18 cellular contexts compared by ENCODE assay signal in the genomic region with DNA sequence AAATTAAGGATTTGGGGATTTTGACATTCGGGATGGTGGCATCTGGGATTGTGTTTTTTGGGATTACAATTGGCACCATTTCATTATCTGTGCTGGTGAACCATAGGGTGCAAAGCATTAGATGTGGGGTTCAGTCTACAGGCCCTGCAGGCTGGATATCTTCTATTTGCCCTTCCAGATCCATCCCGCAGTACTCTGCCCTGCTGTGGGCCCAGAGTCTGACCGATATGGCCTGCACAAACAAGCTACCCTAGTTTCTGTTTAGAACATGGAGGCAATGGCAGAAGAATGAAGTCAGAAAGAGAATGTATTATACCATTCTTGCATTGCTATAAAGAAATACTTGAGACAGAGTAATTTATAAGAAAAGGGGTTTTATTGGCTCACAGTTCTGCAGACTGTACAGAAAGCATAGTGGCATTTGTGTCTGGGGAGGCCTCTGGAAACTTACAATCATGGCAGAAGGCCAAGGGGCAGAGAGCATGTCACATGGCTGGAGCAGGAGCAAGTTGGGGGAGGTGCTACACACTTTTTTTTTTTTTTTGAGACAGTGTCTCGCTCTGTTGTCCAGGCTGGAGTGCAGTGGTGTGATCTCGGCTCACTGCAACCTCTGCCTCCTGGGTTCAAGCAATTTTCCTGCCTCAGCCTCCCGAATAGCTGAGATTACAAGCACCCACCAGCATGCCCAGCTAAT.
DNase-seq lines count a peak whose midpoint lies in the region; ATAC-seq and TF ChIP-seq lines count a peak whose summit lies in the region.
"Had no signal": no experiment of that assay in that cellular context is flagged by ENCODE, and none has a peak within 500 bp of the region (broad histone marks: within the 10 kb centered on the region; RNA-seq: fewer than 3 reads in every experiment).

No MANE protein-coding gene starts in this region.

- no peak for TF ChIP-seq CTCF in Calu3 (IDR thresholded peaks at IDR 0.05; ENCODE audit: unreplicated experiment)
- no peak for TF ChIP-seq CTCF in gastroesophageal sphincter (IDR thresholded peaks at IDR 0.05)

- no peak overlapping the region for H3K4me3 Mint-ChIP-seq in Calu3 (ENCODE audit: low read depth, unreplicated experiment)
- H3K4me3 Mint-ChIP-seq: HFFc6 had no signal

- H3K4me1 ChIP-seq in mesenchymal stem cell (ENCODE audit: control insufficient read depth, insufficient read depth, low read depth, low read length) (peaks cover 17% of the 10 kb centered on the region), gastroesophageal sphincter (peaks cover 0 to 17% (median 0%) of the 10 kb centered on the region in 3 donors)

- no peak overlapping the region for H2AFZ ChIP-seq in mesenchymal stem cell (ENCODE audit: low read depth, low read length)

- H3K14ac ChIP-seq in mesenchymal stem cell (ENCODE audit: low read length in 2 of 2): no peak overlapping the region

- peak overlapping the region; percentile 75 for H2AK5ac ChIP-seq in mesenchymal stem cell (ENCODE audit: low read length, severe bottlenecking)

- H3K79me1 ChIP-seq in mesenchymal stem cell (replicated peaks; ENCODE audit: low read length, poor library complexity, severe bottlenecking): no peaks in the 10 kb centered on the region

- no peak overlapping the region for H3K4me2 ChIP-seq in mesenchymal stem cell (ENCODE audit: low read length, poor library complexity, severe bottlenecking)
- H3K4me2 ChIP-seq: A549, SK-N-SH had no signal

- no peaks in the 10 kb centered on the region for H3K27me3 Mint-ChIP-seq in Calu3 (ENCODE audit: unreplicated experiment)
- H3K27me3 Mint-ChIP-seq: CD4-positive, alpha-beta memory T cell had no signal

- CTCF ChIA-PET in Calu3 (lab: Charles Lee): no interaction called here

- peak overlapping the region; percentile 68 for H2BK5ac ChIP-seq in mesenchymal stem cell (ENCODE audit: low read depth, low read length, poor library complexity, severe bottlenecking)

- H3K9ac ChIP-seq in mesenchymal stem cell (ENCODE audit: low read length): no peak overlapping the region
- H3K9ac ChIP-seq: SK-N-SH had no signal

- no peaks in the 10 kb centered on the region for H3K27me3 ChIP-seq in mesenchymal stem cell (ENCODE audit: control insufficient read depth in 1 of 2, insufficient read depth in 1 of 2, low read length in 2 of 2)
- no peaks in the 10 kb centered on the region for H3K27me3 ChIP-seq in gastroesophageal sphincter

- H3K4me1 Mint-ChIP-seq in Calu3 (ENCODE audit: low read depth, unreplicated experiment): peaks cover 33% of the 10 kb centered on the region

- H2BK120ac ChIP-seq in mesenchymal stem cell (ENCODE audit: low read depth, low read length): no peak overlapping the region

- no peak overlapping the region for H2BK15ac ChIP-seq in mesenchymal stem cell (ENCODE audit: low read depth, poor library complexity, severe bottlenecking)

- WGBS in mesenchymal stem cell: 98% methylated on average over 2 of the region's 6 CpGs
- 85 to 93% methylated on average over 3 of the region's 6 CpGs for WGBS in gastroesophageal sphincter (ENCODE audit: low coverage in 1 of 2), 2 donors

- H3K18ac ChIP-seq in mesenchymal stem cell (ENCODE audit: low read depth in 1 of 2, low read length in 2 of 2): no peak overlapping the region

- no peak overlapping the region for H3K23ac ChIP-seq in mesenchymal stem cell (ENCODE audit: low read length in 2 of 2)

- no peak for ATAC-seq in gastroesophageal sphincter
- ATAC-seq: A549 had no signal

- no peak for TF ChIP-seq EP300 in gastroesophageal sphincter (IDR thresholded peaks at IDR 0.05)

- intact Hi-C loops in Calu3 (cut with micrococcal nuclease; ENCODE audit: unreplicated experiment): no loop called here

- no peak overlapping the region for H4K8ac ChIP-seq in mesenchymal stem cell (ENCODE audit: low read length)

- no TSS peak for BruUV-seq in Calu3 (replicated peaks; lab: Mats Ljungman, UMichigan)

- peaks cover 5% of the 10 kb centered on the region for H3K36me3 Mint-ChIP-seq in Calu3 (ENCODE audit: insufficient read depth, unreplicated experiment)

- H3K4me3 ChIP-seq in mesenchymal stem cell (ENCODE audit: insufficient read depth in 1 of 2, low read depth in 1 of 2, low read length in 2 of 2): no peak overlapping the region
- no peak overlapping the region for H3K4me3 ChIP-seq in gastroesophageal sphincter
- H3K4me3 ChIP-seq: A549 had no signal

- peak overlapping the region; percentile 17 for H3K27ac Mint-ChIP-seq in Calu3 (ENCODE audit: unreplicated experiment)
- H3K27ac Mint-ChIP-seq: HFFc6 had no signal

- H3K9me3 ChIP-seq in KOPT-K1 (ENCODE audit: insufficient read depth, low read length, poor library complexity, severe bottlenecking): peaks cover 34% of the 10 kb centered on the region
- H3K9me3 ChIP-seq in mesenchymal stem cell (ENCODE audit: control insufficient read depth, low read length): peaks cover 6% of the 10 kb centered on the region
- no peaks in the 10 kb centered on the region for H3K9me3 ChIP-seq in gastroesophageal sphincter
- H3K9me3 ChIP-seq: A549, SK-N-SH had no signal

- H3K27ac ChIP-seq in KOPT-K1 (ENCODE audit: low read depth, low read length, poor library complexity, severe bottlenecking): peak overlapping the region; percentile 56
- H3K27ac ChIP-seq in mesenchymal stem cell (ENCODE audit: low read length, poor library complexity, severe bottlenecking): no peak overlapping the region
- no peak overlapping the region for H3K27ac ChIP-seq in gastroesophageal sphincter
- H3K27ac ChIP-seq: A549 had no signal

- H4K91ac ChIP-seq in mesenchymal stem cell (ENCODE audit: low read length): no peak overlapping the region

- H3K9me3 Mint-ChIP-seq in Calu3 (ENCODE audit: low read depth, unreplicated experiment): no peaks in the 10 kb centered on the region
- H3K9me3 Mint-ChIP-seq: HFFc6 had no signal

- DNase-seq in Calu3 (no peak), erythroblast (lab: John Stamatoyannopoulos, UW) (peak; percentile 37 to 41), mesenchymal stem cell (no peak), HPDE6-E6E7 (ENCODE audit: extremely low spot score) (no peak)
- no peak for DNase-seq in effector CD4-positive, alpha-beta T cell
- DNase-seq: CD4-positive, alpha-beta memory T cell; DMS53; H7; HFFc6; MV-4-11; NCI-H1694 treated with DMSO at 0.1 percent for 48 hours; NCI-H510A treated with DMSO at 0.1 percent for 48 hours; NCI-H774; SHP77 treated with DMSO at 0.1 percent for 48 hours; SK-N-SH had no signal

- H3K36me3 ChIP-seq in KOPT-K1 (ENCODE audit: insufficient read depth, low read length) (no peaks in the 10 kb centered on the region), mesenchymal stem cell (ENCODE audit: control insufficient read depth in 1 of 2, insufficient read depth in 2 of 2, low read depth in 1 of 2, low read length in 2 of 2) (peaks cover 0 to 9% of the 10 kb centered on the region in 2 experiments), gastroesophageal sphincter (no peaks in the 10 kb centered on the region)

- H2BK12ac ChIP-seq in mesenchymal stem cell (ENCODE audit: low read length in 2 of 2): no peak overlapping the region

- H3K4ac ChIP-seq in mesenchymal stem cell (ENCODE audit: low read depth in 1 of 2, low read length in 2 of 2): no peak overlapping the region

- TF ChIP-seq POLR2A in erythroblast (IDR thresholded peaks at IDR 0.05; ENCODE audit: low read length) (no peak), gastroesophageal sphincter (IDR thresholded peaks at IDR 0.05) (no peak)

Comparison
In these comparisons a context has a peak if more than half of its experiments do, and no peak if none do; other contexts are left out.
1. DNase-seq: peak in erythroblast (2 of 2); none in Calu3 (single experiment), mesenchymal stem cell (single experiment), effector CD4-positive, alpha-beta T cell (single experiment) and HPDE6-E6E7 (single experiment).